In the genomic region with DNA sequence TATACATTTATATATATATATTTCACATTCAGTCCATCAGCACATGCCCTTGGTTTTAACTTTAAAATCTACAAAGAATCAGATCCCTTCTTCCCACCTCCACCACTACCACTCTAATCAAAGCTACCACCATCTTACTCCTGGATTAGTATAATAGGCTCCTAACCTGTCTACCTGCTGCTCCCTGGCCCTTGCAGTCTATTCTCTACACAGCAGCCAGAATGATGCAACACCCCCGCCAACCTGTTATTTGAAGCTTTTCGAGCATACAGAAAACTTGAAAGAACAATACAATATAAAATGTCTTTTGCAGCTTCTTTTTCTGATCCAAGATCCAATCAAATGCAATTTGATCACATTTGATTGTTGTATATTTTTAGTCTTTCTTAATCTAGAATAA, we compare ENCODE assay signal across 2 cellular contexts.
A peak's percentile ranks its signal among the peaks of the same experiment; 100 is the strongest.
TF ChIP-seq lines count a peak whose summit lies in the region.

No MANE protein-coding gene starts in this region.

TF ChIP-seq in HCT116, 20 proteins besides CTCF, POLR2A, EP300 and RAD21:
- no peak for TF ChIP-seq EZH2 (IDR thresholded peaks at IDR 0.05)
- peak; percentile 54 for TF ChIP-seq CEBPB (IDR thresholded peaks at IDR 0.05; ENCODE audit: low read depth)
- TF ChIP-seq POLR2AphosphoS5 (IDR thresholded peaks at IDR 0.05; ENCODE audit: low read depth, low read length): no peak
- no peak for TF ChIP-seq SIN3A (IDR thresholded peaks at IDR 0.05; ENCODE audit: low read depth)
TF ChIP-seq in HCT116: peak in this region for 1.

TF ChIP-seq in IMR-90, 13 proteins besides CTCF, POLR2A, EP300 and RAD21:
- TF ChIP-seq, protein P1, sequence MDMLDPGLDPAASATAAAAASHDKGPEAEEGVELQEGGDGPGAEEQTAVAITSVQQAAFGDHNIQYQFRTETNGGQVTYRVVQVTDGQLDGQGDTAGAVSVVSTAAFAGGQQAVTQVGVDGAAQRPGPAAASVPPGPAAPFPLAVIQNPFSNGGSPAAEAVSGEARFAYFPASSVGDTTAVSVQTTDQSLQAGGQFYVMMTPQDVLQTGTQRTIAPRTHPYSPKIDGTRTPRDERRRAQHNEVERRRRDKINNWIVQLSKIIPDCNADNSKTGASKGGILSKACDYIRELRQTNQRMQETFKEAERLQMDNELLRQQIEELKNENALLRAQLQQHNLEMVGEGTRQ (IDR thresholded peaks at IDR 0.05; ENCODE audit: low read depth, low read length): no peak
- TF ChIP-seq RFX5 (IDR thresholded peaks at IDR 0.05; ENCODE audit: low read depth, low read length) (no peak), CEBPB (IDR thresholded peaks at IDR 0.05; ENCODE audit: low read depth, low read length) (peak; percentile 53; the same call in 1 of the 2 replicates), CHD1 (IDR thresholded peaks at IDR 0.05; ENCODE audit: low read depth, low read length) (no peak)
